Comparison of ENCODE assay signal across 10 cellular contexts in genomic region chr4:80185787-80186548, GRCh38. TPM values are rescaled to one million over a fixed set of nuclear protein-coding genes. Genes with fewer than 3 reads are reported as not detected.
A peak's percentile ranks its signal among the peaks of the same experiment; 100 is the strongest.
DNase-seq lines count a peak whose midpoint lies in the region; ATAC-seq, FAIRE-seq and TF ChIP-seq lines count a peak whose summit lies in the region.
"Had no signal": no experiment of that assay in that cellular context is flagged by ENCODE, and none has a peak within 500 bp of the region (broad histone marks: within the 10 kb centered on the region; RNA-seq: fewer than 3 reads in every experiment).

No MANE protein-coding gene starts in this region.

- FAIRE-seq in D721Med (lab: Jason Lieb, UNC), result no peak

- H3K9me3 ChIP-seq in CD8-positive, alpha-beta T cell (ENCODE audit: low read length), result no peaks in the 10 kb centered on the region
- peaks cover 5% of the 10 kb centered on the region for H3K9me3 ChIP-seq in endodermal cell (ENCODE audit: control insufficient read depth, low read length)
- H3K9me3 ChIP-seq in ovary, result no peaks in the 10 kb centered on the region
- H3K9me3 ChIP-seq in BE2C, result no peaks in the 10 kb centered on the region
- H3K9me3 ChIP-seq: upper lobe of right lung had no signal

- H3K4me3 Mint-ChIP-seq in CD8-positive, alpha-beta T cell, result peak overlapping the region; percentile 99
- peak overlapping the region; percentile 55 for H3K4me3 Mint-ChIP-seq in endodermal cell

- CTCF ChIA-PET in CD8-positive, alpha-beta T cell (lab: Charles Lee), result interaction anchor here (0.6 to 13.3 kb wide), 12 partner anchors 10 to 113 kb away, joined by 3 to 222 read pairs (median 4); partner anchors contain the start of genes ANTXR2 and PRDM8

- peaks cover 44% of the 10 kb centered on the region for H3K4me1 Mint-ChIP-seq in CD8-positive, alpha-beta T cell (ENCODE audit: low read depth)
- H3K4me1 Mint-ChIP-seq in endodermal cell, result peaks cover 23% of the 10 kb centered on the region

- no peak overlapping the region for H3K9ac ChIP-seq in endodermal cell (ENCODE audit: extremely low read depth, low read length, poor library complexity, severe bottlenecking)

- no peaks in the 10 kb centered on the region for H3K27me3 ChIP-seq in CD8-positive, alpha-beta T cell (ENCODE audit: insufficient read depth, low read length)
- H3K27me3 ChIP-seq in endodermal cell (ENCODE audit: control insufficient read depth, insufficient read depth, low read length, poor library complexity, severe bottlenecking) (peaks cover 100% of the 10 kb centered on the region), ovary (no peaks in the 10 kb centered on the region), BE2C (peaks cover 23% of the 10 kb centered on the region)

- intact Hi-C loops in CD8-positive, alpha-beta T cell (cut with DNase I, micrococcal nuclease), result loop anchor here (2.0 to 10.0 kb wide), 2 partner anchors 17 to 1411 kb away; partner anchors contain the start of gene BMP2K (in 1 of the 2)
- intact Hi-C loops in ovary (cut with DNase I), result loop anchor here in 1 of 4 donors (10.0 kb wide), 3 partner anchors 111 to 1231 kb away; partner anchors contain the start of gene ANTXR2

- H3K27me3 Mint-ChIP-seq in CD8-positive, alpha-beta T cell (ENCODE audit: low read depth), result peaks cover 8% of the 10 kb centered on the region
- H3K27me3 Mint-ChIP-seq in endodermal cell (ENCODE audit: insufficient read depth), result peaks cover 97% of the 10 kb centered on the region

- TF ChIP-seq EP300 in ovary (IDR thresholded peaks at IDR 0.05), result no peak

- H3K4me1 ChIP-seq in CD8-positive, alpha-beta T cell (ENCODE audit: insufficient read depth, low read length), result peaks cover 34% of the 10 kb centered on the region
- H3K4me1 ChIP-seq in endodermal cell (ENCODE audit: control insufficient read depth, insufficient read depth, low read length) (no peaks in the 10 kb centered on the region), ovary (ENCODE audit: insufficient read depth) (peaks cover 14% of the 10 kb centered on the region), BE2C (peaks cover 8% of the 10 kb centered on the region)

- peak overlapping the region; percentile 75 for H3K4me3 ChIP-seq in CD8-positive, alpha-beta T cell (ENCODE audit: low read depth, low read length)
- H3K4me3 ChIP-seq in endodermal cell (ENCODE audit: low read length) (no peak overlapping the region), ovary (peak overlapping the region; percentile 78), BE2C (ENCODE audit: low read depth, low read length) (no peak overlapping the region)

- no peaks in the 10 kb centered on the region for H3K9me3 Mint-ChIP-seq in CD8-positive, alpha-beta T cell
- no peaks in the 10 kb centered on the region for H3K9me3 Mint-ChIP-seq in endodermal cell

- no peak for DNase-seq in CD8-positive, alpha-beta T cell
- DNase-seq in SK-N-DZ (ENCODE audit: low spot score) (peak; percentile 16), endodermal cell (no peak), ovary (peak in 4 of 5 donors; percentile 24 to 44 (median 26)), NOMO-1 treated with dmso at 0.1 percent for 144 hours (lab: John Stamatoyannopoulos, UW; ENCODE audit: unreplicated experiment) (no peak), BE2C (no peak), superior temporal gyrus (ENCODE audit: extremely low spot score) (no peak), D721Med (ENCODE audit: insufficient read length, low spot score) (no peak)
- DNase-seq: NK-92 treated with Interleukin-12 subunit alpha and Interleukin-12 subunit beta, amount 100 ng/mL, for 24 hours; upper lobe of right lung had no signal

- peak overlapping the region; percentile 94 for H3K27ac Mint-ChIP-seq in CD8-positive, alpha-beta T cell
- H3K27ac Mint-ChIP-seq in endodermal cell, result no peak overlapping the region

- peaks cover 13% of the 10 kb centered on the region for H3K36me3 Mint-ChIP-seq in CD8-positive, alpha-beta T cell
- H3K36me3 Mint-ChIP-seq in endodermal cell (ENCODE audit: low read depth), result no peaks in the 10 kb centered on the region

- POLR2A ChIA-PET in CD8-positive, alpha-beta T cell (lab: Charles Lee), result interaction anchor here (1.0 to 3.4 kb wide), 7 partner anchors 13 to 139 kb away, joined by 3 to 19 read pairs (median 3); no protein-coding TSS in a partner anchor

- no peak overlapping the region for H3K27ac ChIP-seq in CD8-positive, alpha-beta T cell (ENCODE audit: low read depth, low read length)
- H3K27ac ChIP-seq in endodermal cell (ENCODE audit: low read depth, low read length) (no peak overlapping the region), ovary (no peak overlapping the region)
- H3K27ac ChIP-seq: upper lobe of right lung had no signal

- no peak for ATAC-seq in CD8-positive, alpha-beta T cell
- ATAC-seq: upper lobe of right lung had no signal

- TF ChIP-seq POLR2A in ovary (IDR thresholded peaks at IDR 0.05), result no peak

- H3K36me3 ChIP-seq in CD8-positive, alpha-beta T cell (ENCODE audit: insufficient read depth, low read length), result no peaks in the 10 kb centered on the region
- no peaks in the 10 kb centered on the region for H3K36me3 ChIP-seq in endodermal cell (ENCODE audit: control insufficient read depth, insufficient read depth, low read length)
- H3K36me3 ChIP-seq in ovary, result no peaks in the 10 kb centered on the region
- H3K36me3 ChIP-seq in BE2C, result no peaks in the 10 kb centered on the region
- H3K36me3 ChIP-seq: upper lobe of right lung had no signal

- 3 to 6% methylated on average over 6 to 23 of the region's 23 CpGs for WGBS in endodermal cell (ENCODE audit: insufficient coverage in 1 of 2, insufficient read length in 1 of 2), 2 experiments
- 9 to 28% (median 10%) methylated on average over 23 of the region's 23 CpGs for WGBS in ovary, 3 donors

- TF ChIP-seq CTCF in CD8-positive, alpha-beta T cell (IDR thresholded peaks at IDR 0.05), result no peak
- TF ChIP-seq CTCF in endodermal cell (conservative IDR thresholded peaks at IDR 0.05), result no peak
- no peak for TF ChIP-seq CTCF in ovary (IDR thresholded peaks at IDR 0.05)
- TF ChIP-seq CTCF in BE2C (IDR thresholded peaks at IDR 0.05; ENCODE audit: low read depth, low read length), result no peak
- TF ChIP-seq CTCF in D721Med (IDR thresholded peaks at IDR 0.05; ENCODE audit: insufficient read depth, missing control alignments), result no peak

RNA-seq across cellular contexts. Expression of gene PRDM8, which starts 11.3 kb away (rescaled TPM):
- total RNA-seq in CD8-positive, alpha-beta T cell, result 1 to 10 TPM; 5.2 to 6.0 TPM
- polyA plus RNA-seq in SK-N-DZ (2014; cell fraction: cytosol; rRNA removed), result 11.3 and 14.5 TPM in 2 replicates
- 31.3 and 32.8 TPM in 2 replicates for polyA plus RNA-seq in SK-N-DZ (2014; cell fraction: nucleus; rRNA removed)
- not detected for total RNA-seq in endodermal cell
- polyA plus RNA-seq in endodermal cell (2013, experiment 1 of 2), result 1.6 TPM
- 0.95 TPM for polyA plus RNA-seq in endodermal cell (2013, experiment 2 of 2)
- total RNA-seq in ovary, result 10 to 100 TPM in 2 of 7 donors, 1 to 10 TPM in 5; 4.8 to 14.3 (median 8.1) TPM
- 1 to 10 TPM; 3.6 to 6.2 TPM for polyA plus RNA-seq in ovary
- 25.6 TPM for polyA plus RNA-seq in BE2C (2012; ENCODE audit: insufficient read depth, insufficient read length, low read depth)

Comparison
In these comparisons a context has a peak if more than half of its experiments do, and no peak if none do; other contexts are left out.
1. DNase-seq: peak in SK-N-DZ (single experiment) and ovary (4 of 5); none in CD8-positive, alpha-beta T cell (0 of 7), endodermal cell (single experiment), NOMO-1 treated with dmso at 0.1 percent for 144 hours (single experiment), BE2C (single experiment), superior temporal gyrus (single experiment) and D721Med (single experiment).
2. H3K4me3 ChIP-seq: peak in CD8-positive, alpha-beta T cell (single experiment) and ovary (single experiment); none in endodermal cell (single experiment) and BE2C (single experiment).
3. RNA of gene PRDM8, which starts 11.3 kb away (total RNA-seq): 4.8 to 14.3 TPM in ovary and 5.2 to 6.0 TPM in CD8-positive, alpha-beta T cell; not detected in endodermal cell; every median in the first group is over 4 times any median in the second.